34 cellular contexts compared by ENCODE assay signal in the genomic region with DNA sequence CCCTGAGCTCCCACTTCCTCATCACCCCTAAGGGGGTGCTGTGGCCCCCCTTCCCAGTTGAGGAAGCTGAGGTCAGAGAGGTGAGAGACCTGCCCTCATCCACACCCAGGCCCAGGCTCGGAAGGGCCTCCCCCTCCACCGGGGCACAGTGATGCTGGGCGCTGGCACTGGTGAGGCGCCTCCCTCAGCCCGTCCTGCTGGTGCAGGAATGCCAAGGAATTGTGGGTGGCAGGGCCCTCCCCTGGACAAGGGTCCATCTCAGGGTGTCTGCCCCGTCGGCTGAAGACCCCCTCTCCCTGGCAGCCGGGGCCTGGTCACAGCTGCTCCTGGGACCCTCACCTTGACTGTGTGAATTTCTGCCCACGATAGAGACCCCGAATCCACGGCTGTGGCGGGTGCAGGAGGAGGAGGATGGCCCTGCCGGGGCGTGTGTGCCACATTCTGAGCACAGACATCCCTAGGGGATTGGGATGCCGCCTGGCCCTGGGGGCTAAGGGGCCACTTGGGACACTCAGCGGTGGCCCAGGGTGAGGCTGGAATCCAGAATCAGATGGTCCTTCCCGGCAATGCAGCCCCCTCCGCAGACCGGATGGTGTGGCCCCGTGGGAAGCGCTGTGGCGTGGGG.
"Had no signal": no experiment of that assay in that cellular context is flagged by ENCODE, and none has a peak within 500 bp of the region (broad histone marks: within the 10 kb centered on the region; RNA-seq: fewer than 3 reads in every experiment).

No MANE protein-coding gene starts in this region.

- H3K36me3 ChIP-seq: MG63 had no signal

- DNase-seq: Karpas-422, Kasumi-1, MG63, MM.1S, MV-4-11, NCI-H1048, NCI-H1092, NCI-H1092 treated with DMSO at 0.1 percent for 48 hours, NCI-H1105, NCI-H1105 treated with DMSO at 0.1 percent for 48 hours, NCI-H1417, NCI-H1417 treated with DMSO at 0.1 percent for 48 hours, NCI-H1436, NCI-H1436 treated with DMSO at 0.1 percent for 48 hours, NCI-H146, NCI-H1694, NCI-H1694 treated with DMSO at 0.1 percent for 48 hours, NCI-H187, NCI-H187 treated with DMSO at 0.1 percent for 48 hours, NCI-H1930, NCI-H2029, NCI-H2029 treated with DMSO at 0.1 percent for 48 hours, NCI-H2081, NCI-H2081 treated with DMSO at 0.1 percent for 48 hours, NCI-H2107, NCI-H2171, NCI-H2171 treated with DMSO at 0.1 percent for 48 hours, NCI-H2227 treated with DMSO at 0.1 percent for 48 hours, NCI-H226, NCI-H345, NCI-H446, NCI-H446 treated with DMSO at 0.1 percent for 48 hours, NCI-H510A, NCI-H510A treated with DMSO at 0.1 percent for 48 hours had no signal

- H3K4me3 ChIP-seq: MG63 had no signal
